8 cellular contexts compared by ENCODE assay signal in the genomic region with DNA sequence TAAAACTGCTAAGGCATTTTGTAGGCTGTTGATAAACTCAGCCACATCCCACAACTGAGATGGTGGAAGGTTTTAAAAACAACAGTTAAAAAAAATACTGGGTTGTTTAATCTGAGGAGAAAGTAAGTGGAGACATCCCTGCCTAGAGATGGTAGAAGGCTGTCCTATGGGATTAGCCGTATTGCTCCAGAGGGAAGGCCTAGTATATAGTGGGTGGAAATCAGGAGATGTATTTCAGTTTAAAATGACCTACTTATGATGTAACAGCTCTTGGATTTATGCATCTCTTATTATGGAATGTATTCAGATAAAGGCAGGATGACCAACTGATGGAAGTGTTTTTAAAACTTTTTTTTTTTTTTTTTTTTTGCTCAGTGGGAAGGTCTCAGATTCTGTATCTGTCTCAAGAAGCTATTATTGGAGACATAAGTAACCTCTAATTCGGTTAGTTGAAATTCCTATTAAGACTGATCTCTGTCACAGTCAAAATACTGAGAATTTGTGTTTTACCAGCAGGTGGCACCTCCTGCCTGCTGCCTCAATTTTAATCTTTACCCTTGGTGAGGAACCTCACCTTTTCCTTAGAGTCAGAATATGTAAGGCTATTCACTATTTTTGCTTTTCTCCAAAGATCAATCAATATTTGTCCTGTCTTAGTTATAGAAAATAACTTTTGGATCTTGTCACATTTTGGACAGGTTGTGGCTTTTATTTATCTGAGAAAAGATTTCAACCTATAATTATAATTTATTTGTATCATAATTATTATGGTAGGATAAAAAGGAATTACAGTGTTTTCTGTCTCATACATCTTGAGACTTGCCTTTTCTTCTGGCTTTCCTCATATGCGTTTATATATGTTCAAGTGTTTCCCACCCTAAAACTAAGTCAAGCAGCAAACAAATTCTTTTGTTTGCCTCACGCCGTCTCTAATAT.
DNase-seq lines count a peak whose midpoint lies in the region; ATAC-seq and TF ChIP-seq lines count a peak whose summit lies in the region.

No MANE protein-coding gene starts in this region.

- TF ChIP-seq CTCF in Calu3 (IDR thresholded peaks at IDR 0.05; ENCODE audit: unreplicated experiment), result peak; percentile 60

- H3K27me3 Mint-ChIP-seq in Calu3 (ENCODE audit: unreplicated experiment) (no peaks in the 10 kb centered on the region), memory B cell (no peaks in the 10 kb centered on the region)

- no peaks in the 10 kb centered on the region for H3K9me3 Mint-ChIP-seq in Calu3 (ENCODE audit: low read depth, unreplicated experiment)
- H3K9me3 Mint-ChIP-seq in memory B cell, result no peaks in the 10 kb centered on the region

- no TSS peak for BruUV-seq in Calu3 (replicated peaks; lab: Mats Ljungman, UMichigan)

- H3K27ac Mint-ChIP-seq in Calu3 (ENCODE audit: unreplicated experiment) (no peak overlapping the region), memory B cell (no peak overlapping the region)

- intact Hi-C loops in Calu3 (cut with micrococcal nuclease; ENCODE audit: unreplicated experiment), result loop anchor here (1.0 to 5.0 kb wide), 3 partner anchors 301 to 395 kb away; no protein-coding TSS in a partner anchor

- H3K4me3 Mint-ChIP-seq in Calu3 (ENCODE audit: low read depth, unreplicated experiment), result no peak overlapping the region
- H3K4me3 Mint-ChIP-seq in memory B cell, result no peak overlapping the region

- no peaks in the 10 kb centered on the region for H3K4me1 Mint-ChIP-seq in Calu3 (ENCODE audit: low read depth, unreplicated experiment)
- H3K4me1 Mint-ChIP-seq in memory B cell, result no peaks in the 10 kb centered on the region

- peak; percentile 54 for DNase-seq in Calu3
- peak; percentile 28 for DNase-seq in H4 (ENCODE audit: low spot score)
- peak; percentile 79 for DNase-seq in NCI-H82 (lab: John Stamatoyannopoulos, UW)
- DNase-seq in cerebellar cortex (ENCODE audit: low spot score), result peak; percentile 58
- peak in 1 of 2 donors; percentile 25 for DNase-seq in memory B cell (ENCODE audit: low spot score in 2 of 2)

- ATAC-seq in memory B cell (ENCODE audit: low read depth) (peak; percentile 19), HG03139 (IDR thresholded peaks at IDR 0.05; ENCODE audit: unreplicated experiment) (no peak), GM18520 (IDR thresholded peaks at IDR 0.05; ENCODE audit: unreplicated experiment) (no peak), GM19467 (IDR thresholded peaks at IDR 0.05; ENCODE audit: unreplicated experiment) (no peak)

- CTCF ChIA-PET in Calu3 (lab: Charles Lee), result interaction anchor here (0.6 to 1.1 kb wide), 11 partner anchors 21 to 711 kb away, joined by 3 to 12 read pairs (median 5); no protein-coding TSS in a partner anchor

- H3K36me3 Mint-ChIP-seq in Calu3 (ENCODE audit: insufficient read depth, unreplicated experiment), result peaks cover 3% of the 10 kb centered on the region
- H3K36me3 Mint-ChIP-seq in memory B cell, result peaks cover 23% of the 10 kb centered on the region
